21 cellular contexts compared by ENCODE assay signal in the genomic region with DNA sequence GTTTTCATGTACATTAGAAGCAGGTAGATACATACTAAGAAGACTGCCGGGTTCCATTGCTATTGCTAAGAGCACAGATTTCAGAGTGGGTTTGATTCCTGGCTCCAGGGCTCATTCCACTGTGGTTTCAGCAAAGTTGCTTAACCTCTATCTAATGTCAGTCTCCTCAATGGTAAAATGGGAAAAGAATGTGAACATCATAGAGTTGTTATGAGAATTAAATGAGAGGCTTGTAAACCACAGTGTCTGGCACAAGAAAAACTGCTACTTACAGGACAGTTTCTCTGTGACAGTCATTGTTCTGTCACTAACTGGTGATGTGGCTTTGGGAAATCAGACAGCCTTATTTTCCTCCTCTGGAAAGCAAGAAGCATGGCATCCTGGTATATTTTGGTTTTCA. TPM values are rescaled to one million over a fixed set of nuclear protein-coding genes. Genes with fewer than 3 reads are reported as not detected.
DNase-seq lines count a peak whose midpoint lies in the region; ATAC-seq and TF ChIP-seq lines count a peak whose summit lies in the region.
"Had no signal": no experiment of that assay in that cellular context is flagged by ENCODE, and none has a peak within 500 bp of the region (broad histone marks: within the 10 kb centered on the region; RNA-seq: fewer than 3 reads in every experiment).

No MANE protein-coding gene starts in this region.

- H3K4me3 ChIP-seq in endodermal cell (ENCODE audit: low read length): no peak overlapping the region
- no peak overlapping the region for H3K4me3 ChIP-seq in left lung
- H3K4me3 ChIP-seq: heart left ventricle, sigmoid colon had no signal

- TF ChIP-seq CTCF in endodermal cell (conservative IDR thresholded peaks at IDR 0.05): no peak
- no peak for TF ChIP-seq CTCF in left lung (IDR thresholded peaks at IDR 0.05)

- H3K27me3 ChIP-seq in endodermal cell (ENCODE audit: control insufficient read depth, insufficient read depth, low read length, poor library complexity, severe bottlenecking) (no peaks in the 10 kb centered on the region), left lung (no peaks in the 10 kb centered on the region)
- H3K27me3 ChIP-seq: heart left ventricle, sigmoid colon had no signal

- no peak overlapping the region for H3K27ac Mint-ChIP-seq in endodermal cell
- H3K27ac Mint-ChIP-seq: activated CD4-positive, alpha-beta memory T cell treated with anti-CD3 and anti-CD28 coated beads, Interleukin-2, amount 10 ng/mL, durations not matched to agents 7 days and 5 days; activated naive CD8-positive, alpha-beta T cell treated with anti-CD3 and anti-CD28 coated beads for 36 hours; activated T-cell treated with anti-CD3 and anti-CD28 coated beads, Interleukin-2, amount 50 U/mL, for 72 hours had no signal

- peak; percentile 77 for DNase-seq in AG20443 (ENCODE audit: low spot score)
- DNase-seq in RPMI7951 (ENCODE audit: low read depth): peak; percentile 89
- DNase-seq in endodermal cell: peak; percentile 2
- DNase-seq in left lung: no peak
- DNase-seq in stimulated activated CD4-positive, alpha-beta T cell treated with anti-CD3 and anti-CD28 coated beads, Interleukin-4, amount 100 ng/mL, for 1 hour: no peak
- DNase-seq in DMS 273 treated with DMSO at 0.1 percent for 48 hours (lab: John Stamatoyannopoulos, UW): no peak
- DNase-seq: activated CD4-positive, alpha-beta memory T cell treated with anti-CD3 and anti-CD28 coated beads, Interleukin-2, amount 10 ng/mL, durations not matched to agents 7 days and 5 days; activated naive CD8-positive, alpha-beta T cell treated with anti-CD3 and anti-CD28 coated beads for 36 hours; activated T-cell treated with anti-CD3 and anti-CD28 coated beads, Interleukin-2, amount 50 U/mL, for 72 hours; Calu3; GF-D8; heart left ventricle; kidney; NCI-H1048; nucleus accumbens; RPMI8226; sigmoid colon; stimulated activated CD4-positive, alpha-beta T cell treated with anti-CD3 and anti-CD28 coated beads, Interleukin-2, amount 100 ng/mL, for 48 hours; WERI-Rb-1 had no signal

- peaks cover 8% of the 10 kb centered on the region for H3K9me3 Mint-ChIP-seq in endodermal cell
- H3K9me3 Mint-ChIP-seq: activated CD4-positive, alpha-beta memory T cell treated with anti-CD3 and anti-CD28 coated beads, Interleukin-2, amount 10 ng/mL, durations not matched to agents 7 days and 5 days; activated naive CD8-positive, alpha-beta T cell treated with anti-CD3 and anti-CD28 coated beads for 36 hours; activated T-cell treated with anti-CD3 and anti-CD28 coated beads, Interleukin-2, amount 50 U/mL, for 72 hours had no signal

- H3K27ac ChIP-seq in endodermal cell (ENCODE audit: low read depth, low read length): no peak overlapping the region
- no peak overlapping the region for H3K27ac ChIP-seq in left lung
- H3K27ac ChIP-seq: heart left ventricle, sigmoid colon, WERI-Rb-1 had no signal

- no peak overlapping the region for H3K4me3 Mint-ChIP-seq in endodermal cell
- H3K4me3 Mint-ChIP-seq: activated CD4-positive, alpha-beta memory T cell treated with anti-CD3 and anti-CD28 coated beads, Interleukin-2, amount 10 ng/mL, durations not matched to agents 7 days and 5 days; activated naive CD8-positive, alpha-beta T cell treated with anti-CD3 and anti-CD28 coated beads for 36 hours; activated T-cell treated with anti-CD3 and anti-CD28 coated beads, Interleukin-2, amount 50 U/mL, for 72 hours had no signal

- H3K36me3 ChIP-seq in endodermal cell (ENCODE audit: control insufficient read depth, insufficient read depth, low read length) (no peaks in the 10 kb centered on the region), left lung (no peaks in the 10 kb centered on the region)
- H3K36me3 ChIP-seq: heart left ventricle, sigmoid colon, WERI-Rb-1 had no signal

- intact Hi-C loops in left lung (cut with DNase I): no loop called here

- H3K27me3 Mint-ChIP-seq in endodermal cell (ENCODE audit: insufficient read depth): peaks cover 8% of the 10 kb centered on the region

- 98 to 100% methylated on average over 1 of the region's 1 CpG for WGBS in endodermal cell (ENCODE audit: insufficient coverage in 1 of 2, insufficient read length in 1 of 2), 2 experiments

- H3K9me3 ChIP-seq in endodermal cell (ENCODE audit: control insufficient read depth, low read length): peaks cover 8% of the 10 kb centered on the region
- no peaks in the 10 kb centered on the region for H3K9me3 ChIP-seq in left lung
- H3K9me3 ChIP-seq: sigmoid colon had no signal

- peaks cover 2% of the 10 kb centered on the region for H3K36me3 Mint-ChIP-seq in endodermal cell (ENCODE audit: low read depth)
- H3K36me3 Mint-ChIP-seq: activated naive CD8-positive, alpha-beta T cell treated with anti-CD3 and anti-CD28 coated beads for 36 hours had no signal

- H3K4me1 ChIP-seq in endodermal cell (ENCODE audit: control insufficient read depth, insufficient read depth, low read length): peaks cover 10% of the 10 kb centered on the region
- peaks cover 0 to 3% of the 10 kb centered on the region in 2 donors for H3K4me1 ChIP-seq in left lung
- H3K4me1 ChIP-seq: sigmoid colon had no signal

- H3K4me1 Mint-ChIP-seq in endodermal cell: peaks cover 44% of the 10 kb centered on the region
- H3K4me1 Mint-ChIP-seq: activated CD4-positive, alpha-beta memory T cell treated with anti-CD3 and anti-CD28 coated beads, Interleukin-2, amount 10 ng/mL, durations not matched to agents 7 days and 5 days; activated naive CD8-positive, alpha-beta T cell treated with anti-CD3 and anti-CD28 coated beads for 36 hours had no signal

- ATAC-seq in left lung: peak; percentile 40
- ATAC-seq in GM18861 (IDR thresholded peaks at IDR 0.05; ENCODE audit: unreplicated experiment): no peak
- ATAC-seq in HG03159 (IDR thresholded peaks at IDR 0.05; ENCODE audit: unreplicated experiment): no peak
- ATAC-seq: heart left ventricle had no signal

- no peak overlapping the region for H3K9ac ChIP-seq in endodermal cell (ENCODE audit: extremely low read depth, low read length, poor library complexity, severe bottlenecking)

RNA-seq across cellular contexts. Expression of a gene that starts 10.7 kb away (rescaled TPM):
- 7.0 and 9.4 TPM in 2 replicates for total RNA-seq in RPMI7951 (2014; rRNA removed; shearing (Covaris generic))
- total RNA-seq in endodermal cell (10 to 100 TPM; 61.2 to 86.1 TPM), left lung (10 to 100 TPM; 73.5 to 92.8 TPM)
- polyA plus RNA-seq in endodermal cell (2013, experiment 1 of 2): 22.9 TPM
- 24.4 TPM for polyA plus RNA-seq in endodermal cell (2013, experiment 2 of 2)

Comparison
In these comparisons a context has a peak if more than half of its experiments do, and no peak if none do; other contexts are left out.
1. DNase-seq: peak in AG20443 (single experiment), RPMI7951 (single experiment) and endodermal cell (single experiment); none in left lung (0 of 2), stimulated activated CD4-positive, alpha-beta T cell treated with anti-CD3 and anti-CD28 coated beads, Interleukin-4, amount 100 ng/mL, for 1 hour (single experiment) and DMS 273 treated with DMSO at 0.1 percent for 48 hours (single experiment).